In the genomic region with DNA sequence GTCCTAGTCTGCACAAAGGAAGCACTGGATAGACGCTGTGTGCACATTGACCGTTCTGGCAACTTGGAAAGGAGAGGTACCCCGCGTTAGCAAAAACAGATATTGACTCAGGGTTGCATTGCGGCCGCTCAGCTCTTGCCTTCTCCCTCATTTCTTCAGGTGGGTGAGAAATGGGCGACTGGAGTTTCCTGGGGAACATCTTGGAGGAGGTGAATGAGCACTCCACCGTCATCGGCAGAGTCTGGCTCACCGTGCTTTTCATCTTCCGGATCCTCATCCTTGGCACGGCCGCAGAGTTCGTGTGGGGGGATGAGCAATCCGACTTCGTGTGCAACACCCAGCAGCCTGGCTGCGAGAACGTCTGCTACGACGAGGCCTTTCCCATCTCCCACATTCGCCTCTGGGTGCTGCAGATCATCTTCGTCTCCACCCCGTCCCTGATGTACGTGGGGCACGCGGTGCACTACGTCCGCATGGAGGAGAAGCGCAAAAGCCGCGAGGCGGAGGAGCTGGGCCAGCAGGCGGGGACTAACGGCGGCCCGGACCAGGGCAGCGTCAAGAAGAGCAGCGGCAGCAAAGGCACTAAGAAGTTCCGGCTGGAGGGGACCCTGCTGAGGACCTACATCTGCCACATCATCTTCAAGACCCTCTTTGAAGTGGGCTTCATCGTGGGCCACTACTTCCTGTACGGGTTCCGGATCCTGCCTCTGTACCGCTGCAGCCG, we compare ENCODE assay signal across 30 cellular contexts. TPM values are rescaled to one million over a fixed set of nuclear protein-coding genes. Genes with fewer than 3 reads are reported as not detected.
"Had no signal": no experiment of that assay in that cellular context is flagged by ENCODE, and none has a peak within 500 bp of the region (broad histone marks: within the 10 kb centered on the region; RNA-seq: fewer than 3 reads in every experiment).

No MANE protein-coding gene starts in this region.

- H3K36me3 ChIP-seq: colonic mucosa, esophagus squamous epithelium, gastrocnemius medialis, heart right ventricle, left lung had no signal

- H3K4me3 ChIP-seq: colonic mucosa, esophagus squamous epithelium, gastrocnemius medialis, heart right ventricle, left lung, lung had no signal

- H3K4me1 ChIP-seq: colonic mucosa, esophagus squamous epithelium, gastrocnemius medialis, heart right ventricle, left lung had no signal

- ATAC-seq: gastrocnemius medialis, heart right ventricle, left cardiac atrium, left lung, left ventricle myocardium superior had no signal

- H3K27ac ChIP-seq: colonic mucosa, esophagus squamous epithelium, gastrocnemius medialis, heart right ventricle, left lung had no signal

- H3K27me3 ChIP-seq: colonic mucosa, gastrocnemius medialis, left lung had no signal

- DNase-seq: colonic mucosa; cortex of kidney; effector memory CD4-positive, alpha-beta T cell; esophagus squamous epithelium; foreskin fibroblast; foreskin melanocyte; gastrocnemius medialis; glutamatergic neuron; head of caudate nucleus; heart right ventricle; hippocampal formation; left cardiac atrium; left ventricle myocardium superior; mammary epithelial cell; mesendoderm; midbrain had no signal

- FAIRE-seq: endothelial cell of umbilical vein, islet of Langerhans, keratinocyte had no signal

- H3K9me3 ChIP-seq: colonic mucosa, esophagus squamous epithelium, gastrocnemius medialis, heart right ventricle, left lung had no signal

RNA-seq across cellular contexts. Expression of a gene that starts 5.4 kb away (rescaled TPM):
- total RNA-seq: chondrocyte, colonic mucosa, dermis microvascular lymphatic vessel endothelial cell, endothelial cell of umbilical vein, epithelial cell of proximal tubule, esophagus squamous epithelium, gastrocnemius medialis, glomerular endothelial cell, heart right ventricle, kidney epithelial cell, left cardiac atrium, left lung, left ventricle myocardium superior, lower leg skin, lung, mammary epithelial cell, mononuclear cell, mucosa of gallbladder had no signal
- polyA plus RNA-seq: endothelial cell of umbilical vein, esophagus, heart right ventricle, keratinocyte, lung, mammary epithelial cell had no signal
